Comparison of ENCODE assay signal across 10 cellular contexts in genomic region chr9:79565245-79565644, GRCh38. TPM values are rescaled to one million over a fixed set of nuclear protein-coding genes. Genes with fewer than 3 reads are reported as not detected.
A peak's percentile ranks its signal among the peaks of the same experiment; 100 is the strongest.
DNase-seq lines count a peak whose midpoint lies in the region; ATAC-seq and TF ChIP-seq lines count a peak whose summit lies in the region.
"Had no signal": no experiment of that assay in that cellular context is flagged by ENCODE, and none has a peak within 500 bp of the region (broad histone marks: within the 10 kb centered on the region; RNA-seq: fewer than 3 reads in every experiment).

No MANE protein-coding gene starts in this region.

- H3K4ac ChIP-seq in mesendoderm (ENCODE audit: low read depth, low read length), result no peak overlapping the region

- H2BK15ac ChIP-seq in mesendoderm (replicated peaks; ENCODE audit: low read depth), result no peak overlapping the region

- no peaks in the 10 kb centered on the region for H3K36me3 ChIP-seq in mesendoderm (ENCODE audit: control insufficient read depth, insufficient read depth, low read length)
- H3K36me3 ChIP-seq in heart left ventricle, result no peaks in the 10 kb centered on the region

- no peak overlapping the region for H2BK120ac ChIP-seq in mesendoderm (ENCODE audit: low read depth, low read length)

- H3K27me3 Mint-ChIP-seq in activated naive CD8-positive, alpha-beta T cell treated with anti-CD3 and anti-CD28 coated beads, Interleukin-2, amount 10 ng/mL, durations not matched to agents 7 days and 5 days, result peaks cover 5% of the 10 kb centered on the region
- H3K27me3 Mint-ChIP-seq: central memory CD8-positive, alpha-beta T cell had no signal

- WGBS in mesendoderm (ENCODE audit: extremely low coverage, insufficient coverage, low lambda C conversion rate), result no CpG with 5 or more reads among the region's 2 CpGs
- WGBS in heart left ventricle, 4 donors, result 62 to 71% (median 65%) methylated on average over 2 of the region's 2 CpGs

- intact Hi-C loops in heart left ventricle (cut with DNase I), result loop anchor here in 1 of 10 donors (10.0 kb wide), 1 partner anchor 610 kb away; no protein-coding TSS in a partner anchor

- H3K4me1 ChIP-seq in mesendoderm (ENCODE audit: control insufficient read depth, low read depth, low read length) (no peaks in the 10 kb centered on the region), heart left ventricle (peaks cover 0 to 19% (median 2%) of the 10 kb centered on the region in 12 donors)

- no peak for TF ChIP-seq POLR2A in heart left ventricle (IDR thresholded peaks at IDR 0.05)

- H3K4me1 Mint-ChIP-seq in activated naive CD8-positive, alpha-beta T cell treated with anti-CD3 and anti-CD28 coated beads, Interleukin-2, amount 10 ng/mL, durations not matched to agents 7 days and 5 days, result peaks cover 12% of the 10 kb centered on the region

- no peak overlapping the region for H3K23ac ChIP-seq in mesendoderm (ENCODE audit: low read length)

- H3K27ac Mint-ChIP-seq in activated naive CD8-positive, alpha-beta T cell treated with anti-CD3 and anti-CD28 coated beads, Interleukin-2, amount 10 ng/mL, durations not matched to agents 7 days and 5 days, result no peak overlapping the region

- H3K79me2 ChIP-seq in mesendoderm (ENCODE audit: control insufficient read depth, insufficient read depth, low read length), result no peaks in the 10 kb centered on the region

- no peak overlapping the region for H2AK5ac ChIP-seq in mesendoderm (ENCODE audit: low read length)

- H4K8ac ChIP-seq in mesendoderm (ENCODE audit: low read depth, low read length), result no peak overlapping the region

- DNase-seq in activated naive CD8-positive, alpha-beta T cell treated with anti-CD3 and anti-CD28 coated beads, Interleukin-2, amount 10 ng/mL, durations not matched to agents 7 days and 5 days, result no peak
- DNase-seq in inferior parietal cortex (ENCODE audit: extremely low spot score) (no peak), mesendoderm (no peak), heart left ventricle (no peak), midbrain (lab: John Stamatoyannopoulos, UW) (no peak)
- DNase-seq: left cardiac atrium had no signal

- H3K9ac ChIP-seq in mesendoderm (ENCODE audit: low read length), result no peak overlapping the region

- no peak overlapping the region for H3K18ac ChIP-seq in mesendoderm (ENCODE audit: low read length)

- no peak overlapping the region for H3K4me2 ChIP-seq in mesendoderm (ENCODE audit: low read length)

- ATAC-seq in GM18867 (IDR thresholded peaks at IDR 0.05; ENCODE audit: unreplicated experiment), result peak; percentile 91
- ATAC-seq in GM21447 (IDR thresholded peaks at IDR 0.05; ENCODE audit: unreplicated experiment), result peak; percentile 95
- ATAC-seq in HG03432 (IDR thresholded peaks at IDR 0.05; ENCODE audit: unreplicated experiment), result peak; percentile 94
- ATAC-seq in activated naive CD8-positive, alpha-beta T cell treated with anti-CD3 and anti-CD28 coated beads, Interleukin-2, amount 10 ng/mL, durations not matched to agents 7 days and 5 days (ENCODE audit: low read depth), result peak; percentile 79
- no peak for ATAC-seq in heart left ventricle
- ATAC-seq: left cardiac atrium had no signal

- H2BK5ac ChIP-seq in mesendoderm (ENCODE audit: low read length), result no peak overlapping the region

- peaks cover 0 to 5% (median 0%) of the 10 kb centered on the region in 12 donors for H3K9me3 ChIP-seq in heart left ventricle

- H3K56ac ChIP-seq in mesendoderm (ENCODE audit: low read length), result no peak overlapping the region

- no peak overlapping the region for H3K4me3 Mint-ChIP-seq in activated naive CD8-positive, alpha-beta T cell treated with anti-CD3 and anti-CD28 coated beads, Interleukin-2, amount 10 ng/mL, durations not matched to agents 7 days and 5 days
- H3K4me3 Mint-ChIP-seq: central memory CD8-positive, alpha-beta T cell had no signal

- H3K9me3 Mint-ChIP-seq in activated naive CD8-positive, alpha-beta T cell treated with anti-CD3 and anti-CD28 coated beads, Interleukin-2, amount 10 ng/mL, durations not matched to agents 7 days and 5 days, result peaks cover 2% of the 10 kb centered on the region
- H3K9me3 Mint-ChIP-seq: central memory CD8-positive, alpha-beta T cell had no signal

- H3K27me3 ChIP-seq in mesendoderm (ENCODE audit: insufficient read depth, low read length, poor library complexity), result no peaks in the 10 kb centered on the region
- H3K27me3 ChIP-seq in heart left ventricle, result peaks cover 0 to 5% (median 0%) of the 10 kb centered on the region in 9 donors

- POLR2A ChIA-PET in activated naive CD8-positive, alpha-beta T cell treated with anti-CD3 and anti-CD28 coated beads, Interleukin-2, amount 10 ng/mL, durations not matched to agents 7 days and 5 days (lab: Charles Lee), result no interaction called here

- no peaks in the 10 kb centered on the region for H3K79me1 ChIP-seq in mesendoderm (ENCODE audit: low read length)

- H3K27ac ChIP-seq in mesendoderm (ENCODE audit: low read depth, low read length), result no peak overlapping the region
- H3K27ac ChIP-seq in heart left ventricle, result no peak overlapping the region

- no peak overlapping the region for H4K5ac ChIP-seq in mesendoderm (ENCODE audit: low read length)

- no peak overlapping the region for H3K4me3 ChIP-seq in mesendoderm (ENCODE audit: low read length)
- no peak overlapping the region for H3K4me3 ChIP-seq in heart left ventricle

- H3K36me3 Mint-ChIP-seq in activated naive CD8-positive, alpha-beta T cell treated with anti-CD3 and anti-CD28 coated beads, Interleukin-2, amount 10 ng/mL, durations not matched to agents 7 days and 5 days, result no peaks in the 10 kb centered on the region

- no peak for TF ChIP-seq CTCF in heart left ventricle (IDR thresholded peaks at IDR 0.05)

RNA-seq across cellular contexts. Expression of gene TLE4, which starts 6.5 kb away (rescaled TPM):
- total RNA-seq in activated naive CD8-positive, alpha-beta T cell treated with anti-CD3 and anti-CD28 coated beads, Interleukin-2, amount 10 ng/mL, durations not matched to agents 7 days and 5 days, result 10 to 100 TPM; 62.4 to 68.8 TPM
- polyA plus RNA-seq in mesendoderm (2013, experiment 1 of 2), result 30.5 TPM
- 31.6 TPM for polyA plus RNA-seq in mesendoderm (2013, experiment 2 of 2)
- 10 to 100 TPM in 8 of 9 donors, 1 to 10 TPM in 1; 8.4 to 23.9 (median 16.7) TPM for total RNA-seq in heart left ventricle
- 1 to 10 TPM; 3.7 to 7.7 TPM for polyA plus RNA-seq in heart left ventricle

Comparison
In these comparisons a context has a peak if more than half of its experiments do, and no peak if none do; other contexts are left out.
1. ATAC-seq: peak in GM18867 (single experiment), GM21447 (single experiment), HG03432 (single experiment) and activated naive CD8-positive, alpha-beta T cell treated with anti-CD3 and anti-CD28 coated beads, Interleukin-2, amount 10 ng/mL, durations not matched to agents 7 days and 5 days (single experiment); none in heart left ventricle (0 of 4).